ENCODE assay signal across 30 cellular contexts in the genomic region with DNA sequence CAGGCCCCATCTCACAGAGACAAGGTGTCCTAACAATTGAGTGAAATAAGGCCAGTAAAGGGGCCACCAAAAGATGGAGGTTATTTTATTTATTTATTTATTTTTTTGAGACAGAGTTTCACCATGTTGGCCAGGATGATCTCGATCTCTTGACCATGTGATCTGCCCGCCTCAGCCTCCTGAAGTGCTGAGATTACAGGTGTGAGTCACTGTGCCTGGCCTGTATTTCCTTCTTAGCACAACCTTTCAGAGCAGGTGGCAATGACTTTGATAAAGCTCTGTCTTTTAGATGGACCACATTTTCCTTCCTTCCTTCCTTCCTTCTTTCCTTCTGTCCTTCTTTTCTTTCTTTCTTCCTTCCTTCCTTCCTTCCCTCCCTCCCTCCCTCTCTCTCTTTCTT. TPM values are rescaled to one million over a fixed set of nuclear protein-coding genes. Genes with fewer than 3 reads are reported as not detected.
"Had no signal": no experiment of that assay in that cellular context is flagged by ENCODE, and none has a peak within 500 bp of the region (broad histone marks: within the 10 kb centered on the region; RNA-seq: fewer than 3 reads in every experiment).

No MANE protein-coding gene starts in this region.

- H3K9me3 ChIP-seq: ovary, right lobe of liver, spleen, testis, tibial nerve, upper lobe of right lung, vagina had no signal

- H3K27ac ChIP-seq: dorsolateral prefrontal cortex, hepatocyte, neural progenitor cell, ovary, right lobe of liver, spleen, testis, tibial nerve, upper lobe of right lung, vagina had no signal

- ATAC-seq: esophagus mucosa; natural killer cell; right lobe of liver; stimulated activated naive B cell treated with anti-CD40 and anti-IgM and Interleukin-4, amounts not matched to agents 10 μg/mL and 1 μg/mL and 100 μg/mL, for 72 hours; stimulated activated naive CD8-positive, alpha-beta T cell treated with anti-CD3 and anti-CD28 coated beads, Interleukin-15, amount 100 ng/mL, for 72 hours; upper lobe of right lung had no signal

- DNase-seq: cortex of kidney; dorsolateral prefrontal cortex; effector CD8-positive, alpha-beta T cell; kidney; left colon; natural killer cell; nucleus accumbens; ovary; right lobe of liver; spleen; stimulated activated CD4-positive, alpha-beta T cell treated with anti-CD3 and anti-CD28 coated beads, Interleukin-15, amount 100 ng/mL, for 24 hours; stimulated activated CD4-positive, alpha-beta T cell treated with anti-CD3 and anti-CD28 coated beads, Interleukin-1b, Interleukin-23, amount 100 ng/mL, for 48 hours; stimulated activated CD4-positive, alpha-beta T cell treated with anti-CD3 and anti-CD28 coated beads, Interleukin-4, amount 100 ng/mL, for 4 hours; stimulated activated naive B cell treated with anti-CD40 and anti-IgM and Interleukin-4, amounts not matched to agents 10 μg/mL and 1 μg/mL and 100 μg/mL, for 72 hours; stimulated activated naive CD8-positive, alpha-beta T cell treated with anti-CD3 and anti-CD28 coated beads, Interleukin-15, amount 100 ng/mL, for 72 hours; testis; upper lobe of right lung had no signal

- H3K36me3 ChIP-seq: neural progenitor cell, ovary, right lobe of liver, spleen, tibial nerve, upper lobe of right lung, vagina had no signal

- H3K4me1 ChIP-seq: neural progenitor cell, right lobe of liver had no signal

- H3K27me3 ChIP-seq: dorsolateral prefrontal cortex, hepatocyte, neural progenitor cell, ovary, right lobe of liver, testis, tibial nerve, upper lobe of right lung, vagina had no signal

- FAIRE-seq: frontal cortex, kidney had no signal

- H3K4me3 ChIP-seq: dorsolateral prefrontal cortex, hepatocyte, neural progenitor cell, ovary, right lobe of liver, spleen, testis, tibial nerve, upper lobe of right lung, vagina had no signal

RNA-seq across cellular contexts. Expression of a gene that starts 22.7 kb away (rescaled TPM):
- total RNA-seq: esophagus mucosa, fibroblast of lung, frontal cortex, hepatocyte, kidney, left colon, liver, lung microvascular endothelial cell, mucosa of gallbladder, myocyte, natural killer cell, ovary, progenitor cell of endocrine pancreas, right lobe of liver, spleen, subcutaneous adipose tissue, tibial nerve, upper lobe of right lung, vagina had no signal
- polyA plus RNA-seq: fibroblast of lung, hepatocyte, liver, ovary, spleen had no signal

RNA-seq across cellular contexts. Expression of a gene that starts 33.9 kb away (rescaled TPM):
- total RNA-seq: esophagus mucosa, fibroblast of lung, frontal cortex, left colon, lung microvascular endothelial cell, myocyte, natural killer cell, progenitor cell of endocrine pancreas, spleen, testis, upper lobe of right lung, vagina had no signal
- polyA plus RNA-seq: fibroblast of lung had no signal
